Comparison of ENCODE assay signal across 19 cellular contexts in the genomic region with DNA sequence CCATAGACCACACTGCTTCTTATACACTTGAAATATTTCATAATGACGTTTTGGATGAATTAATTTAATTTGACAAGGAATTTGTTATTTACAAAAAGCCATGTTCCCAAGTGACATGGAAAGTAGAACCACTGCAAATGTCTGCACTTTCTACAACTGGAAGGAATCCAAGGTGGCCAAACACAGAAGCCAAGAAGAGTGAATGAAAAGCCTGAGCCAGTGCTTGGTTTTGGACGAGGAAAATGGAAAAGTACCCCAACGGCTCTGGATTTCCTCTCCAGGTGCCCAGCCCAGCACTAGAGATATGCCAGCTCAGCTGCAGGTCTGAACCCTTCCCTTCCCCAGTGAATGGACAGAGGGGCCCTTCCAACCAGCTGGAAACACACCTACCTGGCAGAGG.
A peak's percentile ranks its signal among the peaks of the same experiment; 100 is the strongest.
DNase-seq lines count a peak whose midpoint lies in the region; TF ChIP-seq lines count a peak whose summit lies in the region.
"Had no signal": no experiment of that assay in that cellular context is flagged by ENCODE, and none has a peak within 500 bp of the region (broad histone marks: within the 10 kb centered on the region; RNA-seq: fewer than 3 reads in every experiment).

No MANE protein-coding gene starts in this region.

- H3K27me3 ChIP-seq in right atrium auricular region (no peaks in the 10 kb centered on the region), layer of hippocampus (ENCODE audit: control insufficient read depth, insufficient read depth, low read length) (peaks cover 3% of the 10 kb centered on the region), parathyroid adenoma (ENCODE audit: control insufficient read depth, insufficient read depth, low read length) (no peaks in the 10 kb centered on the region), tibial nerve (no peaks in the 10 kb centered on the region)

- H3K79me2 ChIP-seq in parathyroid adenoma, result no peaks in the 10 kb centered on the region

- peak overlapping the region; percentile 5 for H3K4me2 ChIP-seq in parathyroid adenoma (ENCODE audit: low read length)

- 25 to 27% methylated on average over 3 of the region's 3 CpGs for WGBS in tibial nerve, 2 donors

- no peak for TF ChIP-seq POLR2A in tibial nerve (IDR thresholded peaks at IDR 0.05)

- H3K4me3 ChIP-seq in right atrium auricular region (no peak overlapping the region), parathyroid adenoma (ENCODE audit: low read depth, low read length) (no peak overlapping the region), tibial nerve (no peak overlapping the region)

- TF ChIP-seq CTCF in right atrium auricular region (IDR thresholded peaks at IDR 0.05) (no peak), parathyroid adenoma (IDR thresholded peaks at IDR 0.05) (no peak), tibial nerve (IDR thresholded peaks at IDR 0.05) (no peak), GM13977 (IDR thresholded peaks at IDR 0.05; ENCODE audit: extremely low read depth, insufficient read depth, missing control alignments) (no peak)

- H3K4me1 ChIP-seq in right atrium auricular region (peaks cover 0 to 36% of the 10 kb centered on the region in 2 donors), parathyroid adenoma (peaks cover 33% of the 10 kb centered on the region), tibial nerve (peaks cover 0 to 83% (median 36%) of the 10 kb centered on the region in 4 donors)

- H3K36me3 ChIP-seq in right atrium auricular region (peaks cover 46% of the 10 kb centered on the region), parathyroid adenoma (ENCODE audit: control insufficient read depth, insufficient read depth, low read length) (no peaks in the 10 kb centered on the region), tibial nerve (peaks cover 0 to 59% (median 0%) of the 10 kb centered on the region in 3 donors)

- DNase-seq in right atrium auricular region (ENCODE audit: low spot score) (peak; percentile 18), cardiac septum (ENCODE audit: low spot score) (no peak), tibial nerve (ENCODE audit: low spot score in 2 of 2) (no peak), GM13977 (ENCODE audit: low spot score) (no peak), DMS79 treated with DMSO at 0.1 percent for 48 hours (lab: John Stamatoyannopoulos, UW) (no peak)
- no peak for DNase-seq in activated effector memory CD4-positive, alpha-beta T cell treated with Interleukin-2 at 50 U/mL for 16 hours
- DNase-seq: COR-L47, DMS153, EL, HFFc6, KBM-7, NCI-H1436, NCI-H2029, NCI-H2171 treated with DMSO at 0.1 percent for 48 hours, NCI-H446 treated with DMSO at 0.1 percent for 48 hours, NCI-H748 treated with DMSO at 0.1 percent for 48 hours had no signal

- intact Hi-C loops in cardiac septum (cut with DNase I), result no loop called here

- in situ Hi-C loops in GM13977 (cut with MboI; ENCODE audit: low pct_unique_long_range_greater_than_20kb, low sequenced_read_pairs, unreplicated experiment), result no loop called here

- no peak overlapping the region for H2AFZ ChIP-seq in parathyroid adenoma

- TF ChIP-seq EP300 in tibial nerve (IDR thresholded peaks at IDR 0.05), result no peak

- peak overlapping the region; percentile 15 to 78 for H3K27ac ChIP-seq in right atrium auricular region
- peak overlapping the region; percentile 79 for H3K27ac ChIP-seq in layer of hippocampus (ENCODE audit: low read depth, low read length)
- peak overlapping the region; percentile 80 for H3K27ac ChIP-seq in parathyroid adenoma
- H3K27ac ChIP-seq in tibial nerve, result peak overlapping the region; percentile 64 to 92 (median 74)
- H3K27ac ChIP-seq: C4-2B had no signal

- H3K9me3 ChIP-seq in right atrium auricular region (no peaks in the 10 kb centered on the region), parathyroid adenoma (ENCODE audit: control insufficient read depth, low read length) (no peaks in the 10 kb centered on the region), tibial nerve (no peaks in the 10 kb centered on the region)

- H3K9ac ChIP-seq in parathyroid adenoma, result no peak overlapping the region
